Comparison of ENCODE assay signal across 7 cellular contexts in the genomic region with DNA sequence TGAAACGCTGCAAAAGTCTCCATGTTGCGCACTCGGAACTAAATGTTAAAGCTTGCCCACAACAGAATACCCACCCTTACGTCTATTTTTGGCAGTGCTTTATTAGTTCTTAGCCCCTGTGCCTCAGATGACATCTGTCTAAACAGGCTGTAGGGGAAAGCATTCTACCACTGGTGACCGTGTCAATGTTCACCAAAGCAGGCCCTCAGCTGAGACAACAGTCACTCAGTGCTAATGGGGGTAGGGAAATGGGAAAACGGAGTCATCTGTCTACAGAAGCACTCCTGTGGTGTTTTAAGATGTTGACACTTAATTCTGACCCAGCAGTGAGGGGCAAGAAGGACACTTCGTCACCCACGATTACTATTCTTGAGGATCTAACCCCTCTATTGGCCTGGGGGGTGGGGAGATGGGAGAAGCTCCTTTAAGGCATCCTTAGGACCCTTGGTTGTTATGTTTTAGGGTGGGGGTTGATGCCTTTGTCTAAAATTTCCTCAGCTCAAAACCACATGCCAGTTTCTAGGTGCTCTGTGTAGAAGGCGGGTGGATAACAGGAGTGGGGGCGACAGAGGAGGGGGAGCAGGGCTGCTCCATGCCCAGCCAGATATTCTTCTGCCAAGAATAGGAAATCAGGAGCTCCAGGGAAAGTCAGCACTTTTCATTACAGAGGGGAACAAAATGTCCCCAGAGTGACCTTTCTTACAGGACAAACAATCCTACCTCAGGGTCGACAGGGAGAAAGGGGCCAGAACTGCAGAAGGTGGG. TPM values are rescaled to one million over a fixed set of nuclear protein-coding genes. Genes with fewer than 3 reads are reported as not detected.
A peak's percentile ranks its signal among the peaks of the same experiment; 100 is the strongest.
DNase-seq lines count a peak whose midpoint lies in the region; ATAC-seq and TF ChIP-seq lines count a peak whose summit lies in the region.
"Had no signal": no experiment of that assay in that cellular context is flagged by ENCODE, and none has a peak within 500 bp of the region (broad histone marks: within the 10 kb centered on the region; RNA-seq: fewer than 3 reads in every experiment).

No MANE protein-coding gene starts in this region.

- peak overlapping the region; percentile 82 for H3K27ac ChIP-seq in right cardiac atrium (ENCODE audit: low read length)
- no peak overlapping the region for H3K27ac ChIP-seq in spleen

- H3K27me3 ChIP-seq in right cardiac atrium (ENCODE audit: control insufficient read depth, insufficient read depth) (no peaks in the 10 kb centered on the region), spleen (replicated peaks in 1 of 7) (peaks cover 0 to 63% (median 34%) of the 10 kb centered on the region in 7 donors)

- H3K4me1 ChIP-seq in right cardiac atrium (ENCODE audit: control insufficient read depth, insufficient read depth, low read length) = peaks cover 2% of the 10 kb centered on the region
- peaks cover 0 to 33% (median 18%) of the 10 kb centered on the region in 6 donors for H3K4me1 ChIP-seq in spleen

- 52% methylated on average over 11 of the region's 11 CpGs for WGBS in right cardiac atrium
- 80 to 88% (median 86%) methylated on average over 11 of the region's 11 CpGs for WGBS in spleen, 5 donors

- H3K36me3 ChIP-seq in spleen = no peaks in the 10 kb centered on the region

- no peak for TF ChIP-seq CTCF in spleen (IDR thresholded peaks at IDR 0.05 in 8 of 11, conservative IDR thresholded peaks at IDR 0.05 in 3 of 11)

- H3K9me3 ChIP-seq in right cardiac atrium (ENCODE audit: control insufficient read depth, low read length) (no peaks in the 10 kb centered on the region), spleen (no peaks in the 10 kb centered on the region)

- DNase-seq in DMS53 (lab: John Stamatoyannopoulos, UW) = peak; percentile 34
- no peak for DNase-seq in DMS53 treated with DMSO at 0.1 percent for 48 hours (lab: John Stamatoyannopoulos, UW; ENCODE audit: unreplicated experiment)
- DNase-seq in right cardiac atrium = no peak
- peak; percentile 9 for DNase-seq in spleen
- no peak for DNase-seq in HuH-7.5 (ENCODE audit: low spot score)
- DNase-seq: left colon had no signal

- intact Hi-C loops in right cardiac atrium (cut with DNase I) = no loop called here
- intact Hi-C loops in spleen (cut with DNase I; ENCODE audit: low total_unique reads) = no loop called here

- no peak for TF ChIP-seq POLR2A in spleen (IDR thresholded peaks at IDR 0.05)

- ATAC-seq in right cardiac atrium (peak in 1 of 2 donors; percentile 12), HG03175 (IDR thresholded peaks at IDR 0.05; ENCODE audit: unreplicated experiment) (no peak)
- ATAC-seq: left colon had no signal

- H3K4me3 ChIP-seq in right cardiac atrium (ENCODE audit: low read length) (peak overlapping the region; percentile 60), spleen (no peak overlapping the region)

RNA-seq across cellular contexts. Expression of gene MFRP, which starts 15.6 kb away (rescaled TPM):
- total RNA-seq in right cardiac atrium = under 1 TPM in 1 of 4 donors, not detected in 3; 0.06 TPM
- 0.02 TPM for polyA plus RNA-seq in right cardiac atrium
- total RNA-seq in spleen = under 1 TPM in 1 of 7 donors, not detected in 6; 0.16 TPM
- under 1 TPM; 0.02 to 0.03 (median 0.02) TPM for polyA plus RNA-seq in spleen
- total RNA-seq: left colon had no signal

RNA-seq across cellular contexts. Expression of gene USP2, which starts 19.3 kb away (rescaled TPM):
- total RNA-seq in right cardiac atrium (10 to 100 TPM; 57.3 to 98.4 (median 95.7) TPM), spleen (under 1 TPM; 0.28 to 0.88 (median 0.60) TPM)
- polyA plus RNA-seq in right cardiac atrium (57.1 TPM), spleen (under 1 TPM; 0.15 to 0.58 (median 0.27) TPM)

RNA-seq across cellular contexts. Expression of gene C1QTNF5, which starts 21.5 kb away (rescaled TPM):
- total RNA-seq in right cardiac atrium (10 to 100 TPM; 21.4 to 31.0 (median 24.1) TPM), spleen (10 to 100 TPM; 21.3 to 55.0 (median 35.8) TPM)
- polyA plus RNA-seq in right cardiac atrium (27.1 TPM), spleen (10 to 100 TPM; 10.3 to 29.0 (median 20.2) TPM)

RNA-seq across cellular contexts. Expression of gene RNF26, which starts 27.8 kb away (rescaled TPM):
- total RNA-seq in right cardiac atrium (10 to 100 TPM; 12.7 to 19.6 (median 15.2) TPM), spleen (10 to 100 TPM; 13.6 to 18.2 (median 16.5) TPM)
- polyA plus RNA-seq in right cardiac atrium (9.7 TPM), spleen (10 to 100 TPM in 2 of 3 donors, 1 to 10 TPM in 1; 8.6 to 13.2 (median 10.0) TPM)

RNA-seq across cellular contexts. Expression of gene MCAM, which starts 45.2 kb away (rescaled TPM):
- total RNA-seq in right cardiac atrium = 100 to 1,000 TPM in 2 of 4 donors, 10 to 100 TPM in 2; 95.1 to 127 (median 104) TPM
- 97.2 TPM for polyA plus RNA-seq in right cardiac atrium
- 100 to 1,000 TPM in 4 of 7 donors, 10 to 100 TPM in 3; 24.2 to 612 (median 139) TPM for total RNA-seq in spleen
- polyA plus RNA-seq in spleen = 10 to 100 TPM; 10.3 to 19.3 (median 12.2) TPM

Comparison
In these comparisons a context has a peak if more than half of its experiments do, and no peak if none do; other contexts are left out.
1. DNase-seq: peak in DMS53 (single experiment) and spleen (single experiment); none in DMS53 treated with DMSO at 0.1 percent for 48 hours (single experiment), right cardiac atrium (0 of 3) and HuH-7.5 (single experiment).
2. RNA of gene USP2, which starts 19.3 kb away (total RNA-seq): 57.3 to 98.4 TPM in right cardiac atrium; 0.28 to 0.88 TPM in spleen; every median in the first group is over 10 times any median in the second.